ENCODE assay signal across 8 cellular contexts in genomic region chr3:70531063-70531657, GRCh38.
A peak's percentile ranks its signal among the peaks of the same experiment; 100 is the strongest.
DNase-seq lines count a peak whose midpoint lies in the region; ATAC-seq and TF ChIP-seq lines count a peak whose summit lies in the region.

No MANE protein-coding gene starts in this region.

- no peak overlapping the region for H3K27ac ChIP-seq in esophagus squamous epithelium
- no peak overlapping the region for H3K27ac ChIP-seq in spleen

- H3K27me3 ChIP-seq in esophagus squamous epithelium (no peaks in the 10 kb centered on the region), spleen (replicated peaks in 1 of 7) (peaks cover 0 to 8% (median 0%) of the 10 kb centered on the region in 7 donors)

- TF ChIP-seq CTCF in esophagus squamous epithelium (IDR thresholded peaks at IDR 0.05) (peak in 4 of 6 experiments; percentile 50 to 63 (median 56)), retinal pigment epithelial cell (conservative IDR thresholded peaks at IDR 0.05; ENCODE audit: low read depth, low read length) (peak; percentile 67), spleen (IDR thresholded peaks at IDR 0.05 in 8 of 11, conservative IDR thresholded peaks at IDR 0.05 in 3 of 11) (peak in 5 of 11 experiments; percentile 27 to 39 (median 38))

- 30 to 36% methylated on average over 4 of the region's 4 CpGs for WGBS in esophagus squamous epithelium, 2 donors
- 35 to 47% (median 41%) methylated on average over 4 of the region's 4 CpGs for WGBS in spleen, 5 donors

- H3K4me3 ChIP-seq in esophagus squamous epithelium = no peak overlapping the region
- no peak overlapping the region for H3K4me3 ChIP-seq in retinal pigment epithelial cell (ENCODE audit: low read length)
- no peak overlapping the region for H3K4me3 ChIP-seq in spleen

- H3K4me1 ChIP-seq in esophagus squamous epithelium = peaks cover 0 to 8% (median 0%) of the 10 kb centered on the region in 3 donors
- no peaks in the 10 kb centered on the region for H3K4me1 ChIP-seq in spleen

- TF ChIP-seq POLR2A in esophagus squamous epithelium (IDR thresholded peaks at IDR 0.05) (no peak), spleen (IDR thresholded peaks at IDR 0.05) (no peak)

- H3K9me3 ChIP-seq in esophagus squamous epithelium = no peaks in the 10 kb centered on the region
- no peaks in the 10 kb centered on the region for H3K9me3 ChIP-seq in spleen

- DNase-seq in NCI-H2196 (lab: John Stamatoyannopoulos, UW; ENCODE audit: unreplicated experiment) (peak; percentile 12), NCI-H2196 treated with DMSO at 0.1 percent for 48 hours (lab: John Stamatoyannopoulos, UW; ENCODE audit: unreplicated experiment) (no peak), OCI-M1 (lab: John Stamatoyannopoulos, UW) (peak; percentile 29), esophagus squamous epithelium (lab: John Stamatoyannopoulos, UW) (no peak), retinal pigment epithelial cell (ENCODE audit: low read depth) (no peak), spleen (no peak)
- DNase-seq in activated CD8-positive, alpha-beta memory T cell treated with anti-CD3 and anti-CD28 coated beads, Interleukin-2, amount 50 U/mL, for 4 hours = no peak

- no peak for ATAC-seq in HG03159 (IDR thresholded peaks at IDR 0.05; ENCODE audit: unreplicated experiment)

- H3K36me3 ChIP-seq in esophagus squamous epithelium = no peaks in the 10 kb centered on the region
- H3K36me3 ChIP-seq in spleen = no peaks in the 10 kb centered on the region

- intact Hi-C loops in esophagus squamous epithelium (cut with DNase I) = no loop called here
- intact Hi-C loops in spleen (cut with DNase I; ENCODE audit: low total_unique reads) = no loop called here

Comparison
In these comparisons a context has a peak if more than half of its experiments do, and no peak if none do; other contexts are left out.
1. DNase-seq: peak in NCI-H2196 (single experiment) and OCI-M1 (single experiment); none in NCI-H2196 treated with DMSO at 0.1 percent for 48 hours (single experiment), esophagus squamous epithelium (single experiment), retinal pigment epithelial cell (single experiment), activated CD8-positive, alpha-beta memory T cell treated with anti-CD3 and anti-CD28 coated beads, Interleukin-2, amount 50 U/mL, for 4 hours (single experiment) and spleen (single experiment).